ENCODE assay signal across 8 cellular contexts in genomic region chr14:77376380-77376770, GRCh38. TPM values are rescaled to one million over a fixed set of nuclear protein-coding genes. Genes with fewer than 3 reads are reported as not detected.
DNase-seq lines count a peak whose midpoint lies in the region; ATAC-seq and TF ChIP-seq lines count a peak whose summit lies in the region.

No MANE protein-coding gene starts in this region.

- H3K27me3 ChIP-seq in neutrophil (no peaks in the 10 kb centered on the region), upper lobe of right lung (no peaks in the 10 kb centered on the region)

- H3K27ac ChIP-seq in neutrophil: peak overlapping the region; percentile 89
- peak overlapping the region; percentile 84 for H3K27ac ChIP-seq in upper lobe of right lung

- CTCF ChIA-PET in GM10248 (lab: Yijun Ruan, JAX): interaction anchor here (1.0 to 2.7 kb wide), 5 partner anchors 11 to 60 kb away, joined by 5 to 12 read pairs (median 6); partner anchors contain the start of gene GSTZ1

- H3K9me3 ChIP-seq in neutrophil (no peaks in the 10 kb centered on the region), upper lobe of right lung (no peaks in the 10 kb centered on the region)

- DNase-seq in GM10248 (ENCODE audit: extremely low spot score) (peak; percentile 31), M059J (ENCODE audit: low read depth) (peak; percentile 24), fibroblast of pulmonary artery (ENCODE audit: low read depth) (no peak), upper lobe of right lung (peak; percentile 70), AG08396 (ENCODE audit: low spot score) (no peak)
- peak; percentile 70 for DNase-seq in activated CD8-positive, alpha-beta memory T cell treated with anti-CD3 and anti-CD28 coated beads, Interleukin-2, amount 50 U/mL, for 48 hours

- no peaks in the 10 kb centered on the region for H3K36me3 ChIP-seq in neutrophil
- no peaks in the 10 kb centered on the region for H3K36me3 ChIP-seq in upper lobe of right lung

- H3K4me3 ChIP-seq in fibroblast of pulmonary artery (replicated peaks; ENCODE audit: low read depth, low read length) (peak overlapping the region; percentile 75), neutrophil (ENCODE audit: low read depth in 1 of 2, low read length in 1 of 2) (peak overlapping the region; percentile 89 to 95), upper lobe of right lung (peak overlapping the region; percentile 95)

- ATAC-seq in GM21825 (IDR thresholded peaks at IDR 0.05; ENCODE audit: unreplicated experiment) (peak; percentile 18), upper lobe of right lung (peak; percentile 34)

- TF ChIP-seq CTCF in GM10248 (IDR thresholded peaks at IDR 0.05; ENCODE audit: control extremely low read depth, extremely low read depth, low read depth, missing control alignments): no peak
- no peak for TF ChIP-seq CTCF in fibroblast of pulmonary artery (IDR thresholded peaks at IDR 0.05; ENCODE audit: low read length, missing control alignments)
- no peak for TF ChIP-seq CTCF in neutrophil (IDR thresholded peaks at IDR 0.05)
- TF ChIP-seq CTCF in upper lobe of right lung (IDR thresholded peaks at IDR 0.05): no peak

- H3K4me1 ChIP-seq in neutrophil (ENCODE audit: control insufficient read depth in 1 of 2, insufficient read depth in 1 of 2, low read depth in 1 of 2, low read length in 1 of 2): peaks cover 36 to 38% of the 10 kb centered on the region in 2 experiments
- peaks cover 15% of the 10 kb centered on the region for H3K4me1 ChIP-seq in upper lobe of right lung

- intact Hi-C loops in upper lobe of right lung (cut with DNase I): no loop called here

- POLR2A ChIA-PET in GM10248 (lab: Yijun Ruan, JAX): interaction anchor here (0.6 kb wide), 1 partner anchor 55 kb away, joined by 3 read pairs; the partner anchor contains the start of genes GSTZ1 and POMT2

RNA-seq across cellular contexts. Expression of gene TMED8, which starts 0.5 kb away (rescaled TPM):
- 6.1 and 10.6 TPM in 2 replicates for total RNA-seq in M059J (2014; rRNA removed; shearing (Covaris generic))
- 11.3 TPM for total RNA-seq in upper lobe of right lung

RNA-seq across cellular contexts. Expression of gene SAMD15, which starts 0.8 kb away (rescaled TPM):
- total RNA-seq in M059J (2014; rRNA removed; shearing (Covaris generic)): 0.59 and 1.4 TPM in 2 replicates
- 0.41 TPM for total RNA-seq in upper lobe of right lung

RNA-seq across cellular contexts. Expression of gene NOXRED1, which starts 46.9 kb away (rescaled TPM):
- not detected in 2 replicates for total RNA-seq in M059J (2014; rRNA removed; shearing (Covaris generic))
- total RNA-seq in upper lobe of right lung: 0.55 TPM

RNA-seq across cellular contexts. Expression of gene GSTZ1, which starts 55.5 kb away (rescaled TPM):
- 20.3 and 22.3 TPM in 2 replicates for total RNA-seq in M059J (2014; rRNA removed; shearing (Covaris generic))
- total RNA-seq in upper lobe of right lung: 9.8 TPM

RNA-seq across cellular contexts. Expression of gene POMT2, which starts 55.7 kb away (rescaled TPM):
- 8.9 and 15.4 TPM in 2 replicates for total RNA-seq in M059J (2014; rRNA removed; shearing (Covaris generic))
- 29.4 TPM for total RNA-seq in upper lobe of right lung

Comparison
In these comparisons a context has a peak if more than half of its experiments do, and no peak if none do; other contexts are left out.
1. DNase-seq: peak in GM10248 (single experiment), M059J (single experiment), activated CD8-positive, alpha-beta memory T cell treated with anti-CD3 and anti-CD28 coated beads, Interleukin-2, amount 50 U/mL, for 48 hours (single experiment) and upper lobe of right lung (single experiment); none in fibroblast of pulmonary artery (single experiment) and AG08396 (single experiment).
2. Peak in every context shown above with its lines, with median percentiles within 50 percentile points of each other: H3K4me3 ChIP-seq.